8 cellular contexts compared by ENCODE assay signal in the genomic region with DNA sequence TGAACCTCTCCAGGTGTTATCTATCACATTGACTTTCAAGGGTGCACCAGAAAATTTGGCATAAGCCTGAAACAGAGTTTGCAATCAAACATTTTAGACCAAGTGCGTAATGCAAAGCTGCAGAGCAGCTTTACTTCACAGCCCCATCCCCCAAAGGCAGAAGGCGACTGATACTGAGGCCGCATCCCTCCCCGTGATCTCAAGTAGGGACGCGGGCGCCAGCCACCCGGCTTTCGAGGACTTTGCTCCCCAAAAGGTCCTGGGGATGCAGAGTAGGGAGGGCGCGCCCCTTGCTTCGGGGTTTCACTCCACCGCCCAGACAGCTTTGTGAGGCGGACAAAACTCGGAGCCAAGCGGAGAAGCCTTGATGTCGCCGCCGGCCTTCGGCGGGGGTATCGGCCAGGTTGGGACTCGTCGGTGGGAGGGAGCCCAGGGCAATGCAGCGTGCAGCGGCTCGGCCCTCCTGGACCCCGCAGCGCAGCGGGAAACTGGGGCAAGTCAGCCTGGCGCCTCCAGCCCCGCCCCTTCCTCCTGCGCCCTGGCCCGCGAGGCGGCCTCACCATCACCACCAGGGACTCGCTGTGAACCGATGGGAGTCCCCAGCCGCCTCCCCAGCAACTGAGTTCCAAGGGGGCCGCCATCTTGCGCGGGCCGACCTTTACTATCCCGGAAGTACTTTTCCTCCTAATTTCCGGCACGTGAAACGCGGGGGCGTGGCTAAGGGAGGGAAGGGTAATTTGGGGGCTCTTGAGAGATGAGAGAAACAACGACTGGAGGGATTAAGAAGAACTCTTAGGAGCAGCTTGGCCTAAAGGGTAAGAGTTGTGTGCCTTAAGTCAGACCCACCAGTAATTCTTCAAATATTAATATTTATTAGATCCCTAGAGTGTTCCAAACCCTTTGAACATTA. TPM values are rescaled to one million over a fixed set of nuclear protein-coding genes. Genes with fewer than 3 reads are reported as not detected.
DNase-seq lines count a peak whose midpoint lies in the region; ATAC-seq and TF ChIP-seq lines count a peak whose summit lies in the region.

Gene MTX3 (minus strand): TSS at position 665 of the 910 bp plus-strand sequence. CDS start 24 bp downstream, at position 641.

- H3K4me1 ChIP-seq in left ventricle myocardium inferior (peaks cover 28% of the 10 kb centered on the region), upper lobe of left lung (peaks cover 6 to 24% (median 11%) of the 10 kb centered on the region in 4 donors)

- DNase-seq in GM10266 (ENCODE audit: extremely low spot score), result peak; percentile 81
- DNase-seq in NCI-H146 (lab: John Stamatoyannopoulos, UW), result peak; percentile 93
- peak; percentile 57 for DNase-seq in amniotic stem cell (lab: John Stamatoyannopoulos, UW)
- peak; percentile 85 for DNase-seq in left ventricle myocardium inferior
- DNase-seq in posterior vena cava (ENCODE audit: low spot score), result peak; percentile 96
- peak; percentile 69 to 91 for DNase-seq in upper lobe of left lung

- H3K27ac ChIP-seq in left ventricle myocardium inferior (replicated peaks) (peak within 1 kb of the TSS; percentile 90), upper lobe of left lung (peak within 1 kb of the TSS; percentile 61 to 81 (median 80))

- peak; percentile 94 for ATAC-seq in HG02642 (IDR thresholded peaks at IDR 0.05; ENCODE audit: poor library complexity, unreplicated experiment)
- peak; percentile 85 to 97 for ATAC-seq in upper lobe of left lung (ENCODE audit: low FRiP score in 2 of 2)

- H3K27me3 ChIP-seq in left ventricle myocardium inferior (ENCODE audit: low read depth), result no peaks in the 10 kb centered on the region
- no peaks in the 10 kb centered on the region for H3K27me3 ChIP-seq in upper lobe of left lung

- intact Hi-C loops in T-helper 1 cell treated with Interleukin-12 subunit alpha and Interleukin-12 subunit beta and Interleukin-4 antibody, amounts not matched to agents 30 ng/mL and 1 ng/mL, for 36 hours (cut with micrococcal nuclease), result loop anchor here (1.0 to 5.0 kb wide), 20 partner anchors 10 to 1629 kb away; partner anchors contain the start of genes ARSB, DHFR, HOMER1 and JMY
- intact Hi-C loops in left ventricle myocardium inferior (cut with micrococcal nuclease), result no loop called here
- intact Hi-C loops in posterior vena cava (cut with DNase I), result no loop called here

- TF ChIP-seq POLR2A in upper lobe of left lung (IDR thresholded peaks at IDR 0.05), result peak in 1 of 4 donors; percentile 56

- no peaks in the 10 kb centered on the region for H3K9me3 ChIP-seq in left ventricle myocardium inferior (replicated peaks)
- H3K9me3 ChIP-seq in upper lobe of left lung, result no peaks in the 10 kb centered on the region

- H3K4me3 ChIP-seq in left ventricle myocardium inferior, result peak within 1 kb of the TSS; percentile 93
- peak within 1 kb of the TSS; percentile 78 to 97 (median 82) for H3K4me3 ChIP-seq in upper lobe of left lung

- H3K36me3 ChIP-seq in left ventricle myocardium inferior, result peaks cover 34% of the 10 kb centered on the region
- peaks cover 2 to 27% (median 13%) of the 10 kb centered on the region in 4 donors for H3K36me3 ChIP-seq in upper lobe of left lung

- WGBS in upper lobe of left lung, 2 donors, result 8 to 9% methylated on average over 32 to 40 of the region's 50 CpGs

- TF ChIP-seq CTCF in GM10266 (IDR thresholded peaks at IDR 0.05; ENCODE audit: control insufficient read depth, insufficient read depth, low read depth, missing control alignments), result no peak
- no peak for TF ChIP-seq CTCF in left ventricle myocardium inferior (IDR thresholded peaks at IDR 0.05; ENCODE audit: borderline replicate concordance)
- no peak for TF ChIP-seq CTCF in upper lobe of left lung (IDR thresholded peaks at IDR 0.05)

- TF ChIP-seq EP300 in upper lobe of left lung (IDR thresholded peaks at IDR 0.05), result no peak

RNA-seq across cellular contexts. Expression of gene MTX3, which starts in this region (rescaled TPM):
- total RNA-seq in T-helper 1 cell treated with Interleukin-12 subunit alpha and Interleukin-12 subunit beta and Interleukin-4 antibody, amounts not matched to agents 30 ng/mL and 1 ng/mL, for 36 hours, result 21.9 and 22.5 TPM in 2 replicates
- 10.4 TPM for total RNA-seq in left ventricle myocardium inferior
- total RNA-seq in posterior vena cava, result 10 to 100 TPM; 16.0 to 19.2 TPM
- total RNA-seq in upper lobe of left lung, result 10 to 100 TPM in 4 of 6 donors, 1 to 10 TPM in 2; 3.1 to 17.0 (median 10.6) TPM

Comparison
In these comparisons a context has a peak if more than half of its experiments do, and no peak if none do; other contexts are left out.
1. Peak in every context shown above with its lines: DNase-seq, ATAC-seq, H3K4me3 ChIP-seq and H3K27ac ChIP-seq.